ENCODE assay signal across 13 cellular contexts in the genomic region with DNA sequence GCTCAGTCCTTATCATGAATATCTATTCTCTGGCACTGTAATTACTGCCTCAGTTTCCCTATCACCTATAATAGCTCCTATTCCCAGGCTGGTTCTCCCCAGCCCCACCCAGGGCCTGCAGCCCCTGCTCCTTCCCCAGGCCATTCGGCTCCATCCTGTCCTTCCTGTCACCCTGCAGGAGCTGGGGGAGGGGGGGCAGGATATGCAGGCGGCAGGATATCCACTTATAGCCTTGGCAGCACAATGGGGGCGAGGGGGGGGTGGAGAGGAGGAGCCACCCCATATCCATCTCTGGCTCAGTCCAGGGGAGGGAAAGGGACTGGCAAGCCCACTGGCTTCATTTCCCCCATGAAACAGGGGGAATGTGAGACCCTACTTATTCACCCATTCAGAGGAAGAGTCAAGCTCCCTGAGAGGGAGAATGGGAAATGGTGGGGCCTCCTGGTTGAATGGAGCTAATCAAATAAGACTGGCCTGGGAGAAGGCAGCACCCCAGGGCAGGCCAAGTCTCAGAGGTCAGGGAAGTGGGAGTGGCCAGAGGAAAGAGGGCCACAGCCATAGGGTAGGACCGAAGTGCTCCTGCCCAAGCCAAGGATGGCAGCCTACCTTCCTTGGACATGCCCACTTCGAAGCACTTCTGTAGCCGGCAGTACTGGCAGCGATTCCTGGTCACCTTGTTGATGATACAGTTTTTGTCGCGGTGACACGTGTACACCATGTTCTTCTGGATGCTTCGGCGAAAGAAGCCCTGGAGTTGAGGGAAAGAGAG. TPM values are rescaled to one million over a fixed set of nuclear protein-coding genes. Genes with fewer than 3 reads are reported as not detected.
DNase-seq lines count a peak whose midpoint lies in the region; ATAC-seq and TF ChIP-seq lines count a peak whose summit lies in the region.
"Had no signal": no experiment of that assay in that cellular context is flagged by ENCODE, and none has a peak within 500 bp of the region (broad histone marks: within the 10 kb centered on the region; RNA-seq: fewer than 3 reads in every experiment).

No MANE protein-coding gene starts in this region.

- no peaks in the 10 kb centered on the region for H3K27me3 ChIP-seq in CD8-positive, alpha-beta T cell (ENCODE audit: insufficient read depth, low read length)
- H3K27me3 ChIP-seq in RWPE2 (ENCODE audit: insufficient read depth, poor library complexity, severe bottlenecking) (no peaks in the 10 kb centered on the region), esophagus (ENCODE audit: control insufficient read depth in 1 of 2, insufficient read depth in 2 of 2, low read length in 2 of 2) (no peaks in the 10 kb centered on the region), SJCRH30 (peaks cover 10% of the 10 kb centered on the region; the same call in 1 of the 2 replicates)

- TF ChIP-seq CTCF in CD8-positive, alpha-beta T cell (IDR thresholded peaks at IDR 0.05), result no peak
- TF ChIP-seq CTCF in RWPE2 (IDR thresholded peaks at IDR 0.05; ENCODE audit: poor library complexity, severe bottlenecking) (no peak), GM13976 (IDR thresholded peaks at IDR 0.05; ENCODE audit: borderline replicate concordance, control extremely low read depth, extremely low read depth, insufficient read depth, missing control alignments) (no peak)

- H3K9me3 Mint-ChIP-seq in CD8-positive, alpha-beta T cell, result no peaks in the 10 kb centered on the region
- no peaks in the 10 kb centered on the region for H3K9me3 Mint-ChIP-seq in naive thymus-derived CD8-positive, alpha-beta T cell
- H3K9me3 Mint-ChIP-seq: nephron had no signal

- H3K27ac ChIP-seq in CD8-positive, alpha-beta T cell (ENCODE audit: low read depth, low read length), result no peak overlapping the region
- H3K27ac ChIP-seq in RWPE2 (ENCODE audit: poor library complexity, severe bottlenecking) (no peak overlapping the region), esophagus (ENCODE audit: low read depth in 2 of 2, low read length in 1 of 2) (peak overlapping the region; percentile 5 to 65), SJCRH30 (no peak overlapping the region)
- H3K27ac ChIP-seq: epithelial cell of prostate had no signal

- H3K27ac Mint-ChIP-seq in CD8-positive, alpha-beta T cell, result peak overlapping the region; percentile 89
- H3K27ac Mint-ChIP-seq in naive thymus-derived CD8-positive, alpha-beta T cell, result peak overlapping the region; percentile 36 to 96 (median 88)

- POLR2A ChIA-PET in CD8-positive, alpha-beta T cell (lab: Charles Lee), result interaction anchor here (1.5 to 5.1 kb wide), 4 partner anchors 27 to 53 kb away, joined by 3 to 29 read pairs (median 8); partner anchors contain the start of gene ESPL1
- POLR2A ChIA-PET in naive thymus-derived CD8-positive, alpha-beta T cell (lab: Charles Lee), result interaction anchor here (0.6 to 6.2 kb wide), 16 partner anchors 9 to 165 kb away, joined by 3 to 54 read pairs (median 4); partner anchors contain the start of genes AAAS, ESPL1, PFDN5 and RARG

- peaks cover 43% of the 10 kb centered on the region for H3K4me1 ChIP-seq in CD8-positive, alpha-beta T cell (ENCODE audit: insufficient read depth, low read length)
- peaks cover 20% of the 10 kb centered on the region for H3K4me1 ChIP-seq in RWPE2 (ENCODE audit: insufficient read depth, poor library complexity, severe bottlenecking)
- peaks cover 8 to 20% of the 10 kb centered on the region in 2 donors for H3K4me1 ChIP-seq in esophagus (ENCODE audit: control insufficient read depth in 2 of 2, insufficient read depth in 2 of 2, low read length in 1 of 2)
- H3K4me1 ChIP-seq in SJCRH30, result peaks cover 8% of the 10 kb centered on the region; the same call in 1 of the 2 replicates

- intact Hi-C loops in CD8-positive, alpha-beta T cell (cut with DNase I, micrococcal nuclease), result loop anchor here in 1 of 2 experiments (10.0 kb wide), 1 partner anchor 290 kb away; the partner anchor contains the start of genes NPFF and TARBP2
- intact Hi-C loops in sciatic nerve (cut with DNase I), result no loop called here

- no peak overlapping the region for H3K4me3 ChIP-seq in CD8-positive, alpha-beta T cell (ENCODE audit: low read depth, low read length)
- no peak overlapping the region for H3K4me3 ChIP-seq in RWPE2 (ENCODE audit: severe bottlenecking)
- H3K4me3 ChIP-seq in esophagus (ENCODE audit: low read depth in 1 of 2, low read length in 2 of 2), result no peak overlapping the region
- H3K4me3 ChIP-seq in SJCRH30, result no peak overlapping the region
- H3K4me3 ChIP-seq: smooth muscle cell had no signal

- no peaks in the 10 kb centered on the region for H3K9me3 ChIP-seq in CD8-positive, alpha-beta T cell (ENCODE audit: low read length)
- H3K9me3 ChIP-seq in RWPE2 (ENCODE audit: severe bottlenecking), result no peaks in the 10 kb centered on the region
- H3K9me3 ChIP-seq in esophagus (ENCODE audit: control insufficient read depth in 2 of 2, insufficient read depth in 1 of 2, low read depth in 1 of 2, low read length in 1 of 2), result peaks cover 0 to 3% of the 10 kb centered on the region in 2 donors
- H3K9me3 ChIP-seq in SJCRH30 (replicated peaks), result no peaks in the 10 kb centered on the region

- peaks cover 40% of the 10 kb centered on the region for H3K36me3 ChIP-seq in CD8-positive, alpha-beta T cell (ENCODE audit: insufficient read depth, low read length)
- peaks cover 50% of the 10 kb centered on the region for H3K36me3 ChIP-seq in RWPE2 (ENCODE audit: low read depth)
- peaks cover 35 to 51% of the 10 kb centered on the region in 2 donors for H3K36me3 ChIP-seq in esophagus (ENCODE audit: control insufficient read depth in 2 of 2, insufficient read depth in 2 of 2, low read length in 1 of 2)
- no peaks in the 10 kb centered on the region for H3K36me3 ChIP-seq in SJCRH30

- in situ Hi-C loops in GM13976 (cut with MboI; ENCODE audit: low sequenced_read_pairs, unreplicated experiment), result loop anchor here (5.0 kb wide), 1 partner anchor 72 kb away; no protein-coding TSS in a partner anchor

- CTCF ChIA-PET in CD8-positive, alpha-beta T cell (lab: Charles Lee), result interaction anchor here (1.0 to 15.7 kb wide), 19 partner anchors 8 to 174 kb away, joined by 3 to 353 read pairs (median 7); partner anchors contain the start of genes AAAS, CSAD, ESPL1 and MYG1

- 68 to 71% methylated on average over 12 of the region's 12 CpGs for WGBS in esophagus, 2 donors

- no peak for ATAC-seq in CD8-positive, alpha-beta T cell
- ATAC-seq in RWPE2 (ENCODE audit: low read depth), result no peak
- ATAC-seq in naive thymus-derived CD8-positive, alpha-beta T cell, result no peak
- ATAC-seq in sciatic nerve, result no peak

- peaks cover 71% of the 10 kb centered on the region for H3K36me3 Mint-ChIP-seq in CD8-positive, alpha-beta T cell
- peaks cover 0 to 59% (median 8%) of the 10 kb centered on the region in 3 donors for H3K36me3 Mint-ChIP-seq in naive thymus-derived CD8-positive, alpha-beta T cell

- DNase-seq in CD8-positive, alpha-beta T cell, result no peak
- DNase-seq in RWPE2 (ENCODE audit: low spot score) (peak; percentile 57), sciatic nerve (ENCODE audit: low spot score) (no peak), SJCRH30 (no peak), hepatic stellate cell (ENCODE audit: low spot score) (no peak), GM13976 (ENCODE audit: low spot score) (no peak)
- DNase-seq in naive thymus-derived CD8-positive, alpha-beta T cell, result peak in 1 of 10 donors; percentile 52
- DNase-seq: C1 segment of cervical spinal cord, NCI-H2029 had no signal

- H3K4me1 Mint-ChIP-seq in CD8-positive, alpha-beta T cell (ENCODE audit: low read depth), result peaks cover 59% of the 10 kb centered on the region
- H3K4me1 Mint-ChIP-seq in naive thymus-derived CD8-positive, alpha-beta T cell, result peaks cover 58 to 80% (median 75%) of the 10 kb centered on the region in 4 donors

- H3K4me3 Mint-ChIP-seq in CD8-positive, alpha-beta T cell, result no peak overlapping the region
- no peak overlapping the region for H3K4me3 Mint-ChIP-seq in naive thymus-derived CD8-positive, alpha-beta T cell

- no peaks in the 10 kb centered on the region for H3K27me3 Mint-ChIP-seq in CD8-positive, alpha-beta T cell (ENCODE audit: low read depth)
- H3K27me3 Mint-ChIP-seq in naive thymus-derived CD8-positive, alpha-beta T cell, result no peaks in the 10 kb centered on the region

RNA-seq across cellular contexts. Expression of gene ITGB7, which starts 7.8 kb away (rescaled TPM):
- total RNA-seq in CD8-positive, alpha-beta T cell, result 100 to 1,000 TPM; 107 to 108 TPM
- 1 to 10 TPM; 7.5 to 8.0 TPM for polyA plus RNA-seq in esophagus
- total RNA-seq in naive thymus-derived CD8-positive, alpha-beta T cell, result 100 to 1,000 TPM; 353 to 362 TPM
- 100 to 1,000 TPM; 202 to 219 (median 206) TPM for polyA plus RNA-seq in naive thymus-derived CD8-positive, alpha-beta T cell
- 33.4 TPM for total RNA-seq in sciatic nerve
- total RNA-seq in SJCRH30 (2014; rRNA removed; shearing (Covaris generic)), result not detected in 2 replicates
- polyA plus RNA-seq: smooth muscle cell had no signal

RNA-seq across cellular contexts. Expression of gene RARG, which starts 17.1 kb away (rescaled TPM):
- 10 to 100 TPM; 16.1 to 16.5 TPM for total RNA-seq in CD8-positive, alpha-beta T cell
- 100 to 1,000 TPM in 1 of 2 donors, 10 to 100 TPM in 1; 84.8 to 104 TPM for polyA plus RNA-seq in esophagus
- 10 to 100 TPM; 57.8 to 60.4 TPM for total RNA-seq in naive thymus-derived CD8-positive, alpha-beta T cell
- 10 to 100 TPM in 1 of 3 donors, 1 to 10 TPM in 2; 1.6 to 12.7 (median 3.8) TPM for polyA plus RNA-seq in naive thymus-derived CD8-positive, alpha-beta T cell
- 56.3 TPM for total RNA-seq in sciatic nerve
- 5.0 and 5.5 TPM in 2 replicates for total RNA-seq in SJCRH30 (2014; rRNA removed; shearing (Covaris generic))

RNA-seq across cellular contexts. Expression of gene CSAD, which starts 34.1 kb away (rescaled TPM):
- total RNA-seq in CD8-positive, alpha-beta T cell, result 10 to 100 TPM; 28.0 to 29.6 TPM
- 10 to 100 TPM; 25.6 to 63.7 TPM for polyA plus RNA-seq in esophagus
- total RNA-seq in naive thymus-derived CD8-positive, alpha-beta T cell, result 10 to 100 TPM; 50.8 to 53.4 TPM
- polyA plus RNA-seq in naive thymus-derived CD8-positive, alpha-beta T cell, result 1 to 10 TPM; 1.1 to 1.3 (median 1.2) TPM
- 81.7 TPM for total RNA-seq in sciatic nerve
- total RNA-seq in SJCRH30 (2014; rRNA removed; shearing (Covaris generic)), result 1.7 and 3.3 TPM in 2 replicates

RNA-seq across cellular contexts. Expression of gene ZNF740, which starts 34.3 kb away (rescaled TPM):
- 10 to 100 TPM; 24.8 to 24.9 TPM for total RNA-seq in CD8-positive, alpha-beta T cell
- polyA plus RNA-seq in esophagus, result 1 to 10 TPM; 4.7 to 5.3 TPM
- 100 to 1,000 TPM; 112 to 113 TPM for total RNA-seq in naive thymus-derived CD8-positive, alpha-beta T cell
- polyA plus RNA-seq in naive thymus-derived CD8-positive, alpha-beta T cell, result 1 to 10 TPM; 2.8 to 3.5 (median 3.1) TPM
- 51.0 TPM for total RNA-seq in sciatic nerve
- total RNA-seq in SJCRH30 (2014; rRNA removed; shearing (Covaris generic)), result 17.4 and 17.8 TPM in 2 replicates

RNA-seq across cellular contexts. Expression of gene ESPL1, which starts 53.2 kb away (rescaled TPM):
- 1 to 10 TPM in 1 of 2 experiments, under 1 TPM in 1; 0.56 to 1.7 TPM for total RNA-seq in CD8-positive, alpha-beta T cell
- polyA plus RNA-seq in esophagus, result 10 to 100 TPM; 43.8 to 66.1 TPM
- total RNA-seq in naive thymus-derived CD8-positive, alpha-beta T cell, result under 1 TPM; 0.27 to 0.81 TPM
- polyA plus RNA-seq in naive thymus-derived CD8-positive, alpha-beta T cell, result not detected
- total RNA-seq in sciatic nerve, result 1.2 TPM
- total RNA-seq in SJCRH30 (2014; rRNA removed; shearing (Covaris generic)), result 24.9 and 29.5 TPM in 2 replicates

Comparison
In these comparisons a context has a peak if more than half of its experiments do, and no peak if none do; other contexts are left out.
1. H3K27ac ChIP-seq: peak in esophagus (2 of 2); none in CD8-positive, alpha-beta T cell (single experiment), RWPE2 (single experiment) and SJCRH30 (single experiment).
2. RNA of gene ITGB7, which starts 7.8 kb away (total RNA-seq): 353 to 362 TPM in naive thymus-derived CD8-positive, alpha-beta T cell, 107 to 108 TPM in CD8-positive, alpha-beta T cell and 33.4 TPM in sciatic nerve (single experiment); not detected in SJCRH30; every median in the first group is over 10 times any median in the second.